Comparison of ENCODE assay signal across 14 cellular contexts in genomic region chr18:63887424-63887823, GRCh38. TPM values are rescaled to one million over a fixed set of nuclear protein-coding genes. Genes with fewer than 3 reads are reported as not detected.
A peak's percentile ranks its signal among the peaks of the same experiment; 100 is the strongest.
DNase-seq lines count a peak whose midpoint lies in the region; ATAC-seq and TF ChIP-seq lines count a peak whose summit lies in the region.
"Had no signal": no experiment of that assay in that cellular context is flagged by ENCODE, and none has a peak within 500 bp of the region (broad histone marks: within the 10 kb centered on the region; RNA-seq: fewer than 3 reads in every experiment).

Gene SERPINB2, plus strand, starts transcription at chr18:63887705. Its CDS starts 3,740 bp downstream, at chr18:63891445.

- H3K9me3 ChIP-seq in GM23248 (ENCODE audit: low read depth): no peaks in the 10 kb centered on the region
- H3K9me3 ChIP-seq in CD4-positive, alpha-beta memory T cell (ENCODE audit: control insufficient read depth in 1 of 2, low read length in 2 of 2): no peaks in the 10 kb centered on the region
- H3K9me3 ChIP-seq: left ventricle myocardium inferior had no signal

- H3F3A ChIP-seq in GM23248 (ENCODE audit: insufficient read depth): peaks cover 8% of the 10 kb centered on the region

- BruUV-seq in Calu3 (replicated peaks; lab: Mats Ljungman, UMichigan): no TSS peak

- in situ Hi-C loops in GM23248 (cut with MboI): no loop called here

- H3K4me1 ChIP-seq in GM23248 (ENCODE audit: insufficient read depth): peaks cover 34% of the 10 kb centered on the region
- no peaks in the 10 kb centered on the region for H3K4me1 ChIP-seq in CD4-positive, alpha-beta memory T cell (ENCODE audit: insufficient read depth, low read length)

- peak within 1 kb of the TSS; percentile 58 for H3K4me3 Mint-ChIP-seq in Calu3 (ENCODE audit: low read depth, unreplicated experiment)
- H3K4me3 Mint-ChIP-seq in CD4-positive, alpha-beta memory T cell: no peak within 1 kb of the TSS
- H3K4me3 Mint-ChIP-seq: CD4-positive, alpha-beta T cell had no signal

- H3K36me3 ChIP-seq in GM23248 (ENCODE audit: low read depth) (no peaks in the 10 kb centered on the region), H7 (replicated peaks; ENCODE audit: control insufficient read depth, insufficient read depth, low read length) (no peaks in the 10 kb centered on the region)
- H3K36me3 ChIP-seq in CD4-positive, alpha-beta memory T cell (ENCODE audit: insufficient read depth, low read length): no peaks in the 10 kb centered on the region
- H3K36me3 ChIP-seq: left ventricle myocardium inferior had no signal

- H3K9me3 Mint-ChIP-seq in Calu3 (ENCODE audit: low read depth, unreplicated experiment): no peaks in the 10 kb centered on the region
- H3K9me3 Mint-ChIP-seq in CD4-positive, alpha-beta memory T cell: no peaks in the 10 kb centered on the region
- H3K9me3 Mint-ChIP-seq: CD4-positive, alpha-beta T cell had no signal

- no peak for ATAC-seq in HG03095 (IDR thresholded peaks at IDR 0.05; ENCODE audit: unreplicated experiment)

- DNase-seq in Calu3: peak; percentile 27
- DNase-seq in GM23248: peak; percentile 73
- DNase-seq in SIG-M5 treated with dmso at 0.1 percent for 504 hours (lab: John Stamatoyannopoulos, UW; ENCODE audit: unreplicated experiment): peak; percentile 50
- peak; percentile 44 for DNase-seq in foreskin melanocyte
- DNase-seq in H7: no peak
- no peak for DNase-seq in Kasumi-1 (lab: John Stamatoyannopoulos, UW)
- DNase-seq in CD4-positive, alpha-beta memory T cell: no peak
- DNase-seq: activated effector memory CD4-positive, alpha-beta T cell treated with Interleukin-2 at 50 U/mL for 16 hours; CD4-positive, alpha-beta T cell; cerebellar nuclear complex; left ventricle myocardium inferior; NCI-H345; stimulated activated CD4-positive, alpha-beta T cell treated with anti-CD3 and anti-CD28 coated beads, Interleukin-15, amount 100 ng/mL, for 24 hours had no signal

- 20 to 35% methylated on average over 1 of the region's 1 CpG for WGBS in GM23248 (ENCODE audit: low coverage in 1 of 2, low lambda C conversion rate in 2 of 2, missing lambda C conversion rate in 2 of 2), 2 experiments

- H3K9me2 ChIP-seq in GM23248 (ENCODE audit: insufficient read depth): no peaks in the 10 kb centered on the region

- H2AFZ ChIP-seq in GM23248: no peak within 1 kb of the TSS

- POLR2A ChIA-PET in CD4-positive, alpha-beta memory T cell (lab: Charles Lee; ENCODE audit: partially characterized antibody): no interaction called here

- TF ChIP-seq CTCF in Calu3 (IDR thresholded peaks at IDR 0.05; ENCODE audit: unreplicated experiment): no peak

- H3K4me3 ChIP-seq in GM23248 (peak within 1 kb of the TSS; percentile 38), H7 (ENCODE audit: insufficient read depth, low read depth, low read length) (no peak within 1 kb of the TSS)
- H3K4me3 ChIP-seq in CD4-positive, alpha-beta memory T cell (ENCODE audit: low read length in 2 of 2): no peak within 1 kb of the TSS
- H3K4me3 ChIP-seq: left ventricle myocardium inferior had no signal

- H3K27me3 ChIP-seq in GM23248 (replicated peaks; ENCODE audit: insufficient read depth) (no peaks in the 10 kb centered on the region), H7 (ENCODE audit: control insufficient read depth, insufficient read depth, low read length) (no peaks in the 10 kb centered on the region)
- no peaks in the 10 kb centered on the region for H3K27me3 ChIP-seq in CD4-positive, alpha-beta memory T cell (ENCODE audit: insufficient read depth, low read length)

- intact Hi-C loops in Calu3 (cut with micrococcal nuclease; ENCODE audit: unreplicated experiment): no loop called here
- intact Hi-C loops in CD4-positive, alpha-beta memory T cell (cut with micrococcal nuclease): no loop called here

- 0 out of 2 replicates have a peak within 1 kb of the TSS, but pooled peaks have one; percentile 14 for H3K9ac ChIP-seq in GM23248

- H4K20me1 ChIP-seq in GM23248 (ENCODE audit: insufficient read depth): no peaks in the 10 kb centered on the region

- CTCF ChIA-PET in Calu3 (lab: Charles Lee): no interaction called here
- CTCF ChIA-PET in CD4-positive, alpha-beta memory T cell (lab: Charles Lee; ENCODE audit: partially characterized antibody): no interaction called here

- peaks cover 40% of the 10 kb centered on the region for H3K4me1 Mint-ChIP-seq in Calu3 (ENCODE audit: low read depth, unreplicated experiment)
- no peaks in the 10 kb centered on the region for H3K4me1 Mint-ChIP-seq in CD4-positive, alpha-beta memory T cell

- no peaks in the 10 kb centered on the region for H3K79me2 ChIP-seq in GM23248 (ENCODE audit: insufficient read depth)

- no peak within 1 kb of the TSS for H3K27ac ChIP-seq in GM23248
- H3K27ac ChIP-seq in CD4-positive, alpha-beta memory T cell (ENCODE audit: low read depth, low read length): no peak within 1 kb of the TSS
- H3K27ac ChIP-seq: left ventricle myocardium inferior had no signal

- peak within 1 kb of the TSS; percentile 50 for H3K4me2 ChIP-seq in GM23248 (ENCODE audit: unreplicated experiment)

- H3K27ac Mint-ChIP-seq in Calu3 (ENCODE audit: unreplicated experiment): peak within 1 kb of the TSS; percentile 87
- no peak within 1 kb of the TSS for H3K27ac Mint-ChIP-seq in CD4-positive, alpha-beta memory T cell
- H3K27ac Mint-ChIP-seq: CD4-positive, alpha-beta T cell had no signal

- H3K36me3 Mint-ChIP-seq in Calu3 (ENCODE audit: insufficient read depth, unreplicated experiment): peaks cover 35% of the 10 kb centered on the region
- H3K36me3 Mint-ChIP-seq in CD4-positive, alpha-beta memory T cell: no peaks in the 10 kb centered on the region

- H3K27me3 Mint-ChIP-seq in Calu3 (ENCODE audit: unreplicated experiment): no peaks in the 10 kb centered on the region
- H3K27me3 Mint-ChIP-seq in CD4-positive, alpha-beta memory T cell: peaks cover 11 to 15% of the 10 kb centered on the region in 2 donors

RNA-seq across cellular contexts. Expression of gene SERPINB2, which starts in this region (rescaled TPM):
- 39.2 and 85.1 TPM in 2 replicates for total RNA-seq in Calu3 (2022)
- total RNA-seq in GM23248 (2014; rRNA removed; shearing (Covaris generic)): 6.1 and 13.0 TPM in 2 replicates
- 10.6 and 10.7 TPM in 2 replicates for polyA plus RNA-seq in GM23248 (2016; fragmentation: Nextera tagmentation; extraction: Ambion mirVana)
- not detected in 2 replicates for total RNA-seq in H7 (2014; rRNA removed; shearing (Covaris generic))
- total RNA-seq in CD4-positive, alpha-beta memory T cell: 1 to 10 TPM; 1.2 to 1.7 TPM
- not detected for polyA plus RNA-seq in CD4-positive, alpha-beta memory T cell
- total RNA-seq: left ventricle myocardium inferior had no signal

Comparison
In these comparisons a context has a peak if more than half of its experiments do, and no peak if none do; other contexts are left out.
1. RNA of gene SERPINB2 (polyA plus RNA-seq): 10.6 to 10.7 TPM in GM23248; not detected in CD4-positive, alpha-beta memory T cell; every median in the first group is over 10 times any median in the second.
2. DNase-seq: peak in Calu3 (single experiment), GM23248 (single experiment), SIG-M5 treated with dmso at 0.1 percent for 504 hours (single experiment) and foreskin melanocyte (single experiment); none in H7 (single experiment), Kasumi-1 (0 of 2) and CD4-positive, alpha-beta memory T cell (0 of 5).